ENCODE assay signal across 10 cellular contexts in genomic region chr6:7142228-7142801, GRCh38. TPM values are rescaled to one million over a fixed set of nuclear protein-coding genes. Genes with fewer than 3 reads are reported as not detected.
DNase-seq lines count a peak whose midpoint lies in the region; ATAC-seq and TF ChIP-seq lines count a peak whose summit lies in the region.
"Had no signal": no experiment of that assay in that cellular context is flagged by ENCODE, and none has a peak within 500 bp of the region (broad histone marks: within the 10 kb centered on the region; RNA-seq: fewer than 3 reads in every experiment).

No MANE protein-coding gene starts in this region.

- no peak for DNase-seq in CD8-positive, alpha-beta T cell
- DNase-seq in RWPE1 (ENCODE audit: low spot score) = no peak
- DNase-seq in hepatocyte (ENCODE audit: low spot score) = no peak
- no peak for DNase-seq in NCI-H2107 treated with DMSO at 0.1 percent for 48 hours (lab: John Stamatoyannopoulos, UW; ENCODE audit: unreplicated experiment)
- DNase-seq in inferior parietal cortex (ENCODE audit: extremely low spot score) = no peak
- DNase-seq: Caco-2, posterior cingulate gyrus had no signal

- no peaks in the 10 kb centered on the region for H3K9me2 ChIP-seq in hepatocyte (replicated peaks; ENCODE audit: insufficient read depth)

- H2AFZ ChIP-seq in hepatocyte = no peak overlapping the region

- no peaks in the 10 kb centered on the region for H3K9me3 Mint-ChIP-seq in CD8-positive, alpha-beta T cell

- H4K20me1 ChIP-seq in hepatocyte (ENCODE audit: insufficient read depth, poor library complexity, severe bottlenecking) = no peaks in the 10 kb centered on the region

- H3K27me3 Mint-ChIP-seq in CD8-positive, alpha-beta T cell (ENCODE audit: low read depth) = no peaks in the 10 kb centered on the region

- H3K9me3 ChIP-seq in CD8-positive, alpha-beta T cell (ENCODE audit: low read length) = no peaks in the 10 kb centered on the region
- H3K9me3 ChIP-seq in hepatocyte (ENCODE audit: low read depth) = no peaks in the 10 kb centered on the region
- H3K9me3 ChIP-seq: Caco-2 had no signal

- CTCF ChIA-PET in CD8-positive, alpha-beta T cell (lab: Charles Lee) = no interaction called here
- CTCF ChIA-PET in RWPE1 (lab: Yijun Ruan, JAX) = interaction anchor here (0.9 kb wide), 1 partner anchor 392 kb away, joined by 3 read pairs; no protein-coding TSS in a partner anchor

- H3K27ac Mint-ChIP-seq in CD8-positive, alpha-beta T cell = no peak overlapping the region

- no peaks in the 10 kb centered on the region for H3K36me3 Mint-ChIP-seq in CD8-positive, alpha-beta T cell

- no peaks in the 10 kb centered on the region for H3K36me3 ChIP-seq in CD8-positive, alpha-beta T cell (ENCODE audit: insufficient read depth, low read length)
- H3K36me3 ChIP-seq in hepatocyte (replicated peaks; ENCODE audit: insufficient read depth, low read depth) = no peaks in the 10 kb centered on the region
- no peaks in the 10 kb centered on the region for H3K36me3 ChIP-seq in rectal smooth muscle tissue (ENCODE audit: control insufficient read depth, insufficient read depth, low read length)

- no peak overlapping the region for H3K4me3 ChIP-seq in CD8-positive, alpha-beta T cell (ENCODE audit: low read depth, low read length)
- H3K4me3 ChIP-seq in hepatocyte = no peak overlapping the region
- H3K4me3 ChIP-seq in rectal smooth muscle tissue (ENCODE audit: low read length) = no peak overlapping the region

- H3K9ac ChIP-seq in rectal smooth muscle tissue (ENCODE audit: low read length) = no peak overlapping the region

- no peak overlapping the region for H3K4me2 ChIP-seq in hepatocyte

- no peak for ATAC-seq in CD8-positive, alpha-beta T cell
- no peak for ATAC-seq in GM18907 (IDR thresholded peaks at IDR 0.05; ENCODE audit: unreplicated experiment)
- ATAC-seq in HG02571 (IDR thresholded peaks at IDR 0.05; ENCODE audit: unreplicated experiment) = no peak

- H3K4me3 Mint-ChIP-seq in CD8-positive, alpha-beta T cell = peak overlapping the region; percentile 60

- H3K4me1 ChIP-seq in CD8-positive, alpha-beta T cell (ENCODE audit: insufficient read depth, low read length) = peaks cover 68% of the 10 kb centered on the region
- H3K4me1 ChIP-seq in hepatocyte (ENCODE audit: insufficient read depth) (peaks cover 71% of the 10 kb centered on the region), rectal smooth muscle tissue (ENCODE audit: control insufficient read depth, insufficient read depth, low read length) (peaks cover 50% of the 10 kb centered on the region)

- H3K79me2 ChIP-seq in hepatocyte = peaks cover 91% of the 10 kb centered on the region

- H3K27ac ChIP-seq in CD8-positive, alpha-beta T cell (ENCODE audit: low read depth, low read length) = no peak overlapping the region
- peak overlapping the region; percentile 87 for H3K27ac ChIP-seq in RWPE1
- peak overlapping the region; percentile 98 for H3K27ac ChIP-seq in hepatocyte
- H3K27ac ChIP-seq in rectal smooth muscle tissue (ENCODE audit: low read depth, low read length) = peak overlapping the region; percentile 94

- POLR2A ChIA-PET in CD8-positive, alpha-beta T cell (lab: Charles Lee) = interaction anchor here (1.5 kb wide), 2 partner anchors 10 to 33 kb away, joined by 3 to 5 read pairs; no protein-coding TSS in a partner anchor
- POLR2A ChIA-PET in RWPE1 (lab: Yijun Ruan, JAX; ENCODE audit: low non-redundant PET) = no interaction called here

- no peak for TF ChIP-seq CTCF in CD8-positive, alpha-beta T cell (IDR thresholded peaks at IDR 0.05)
- TF ChIP-seq CTCF in RWPE1 (conservative IDR thresholded peaks at IDR 0.05; ENCODE audit: low read depth) = no peak
- no peak for TF ChIP-seq CTCF in hepatocyte (IDR thresholded peaks at IDR 0.05; ENCODE audit: poor library complexity)

- 98% methylated on average over 25 of the region's 25 CpGs for WGBS in hepatocyte (ENCODE audit: low lambda C conversion rate, missing lambda C conversion rate)

- intact Hi-C loops in CD8-positive, alpha-beta T cell (cut with DNase I, micrococcal nuclease) = loop anchor here in 1 of 2 experiments (10.0 kb wide), 1 partner anchor 252 kb away; no protein-coding TSS in a partner anchor

- H3K27me3 ChIP-seq in CD8-positive, alpha-beta T cell (ENCODE audit: insufficient read depth, low read length) = no peaks in the 10 kb centered on the region
- H3K27me3 ChIP-seq in hepatocyte (no peaks in the 10 kb centered on the region), rectal smooth muscle tissue (ENCODE audit: control insufficient read depth, insufficient read depth, low read length) (no peaks in the 10 kb centered on the region)

- peaks cover 72% of the 10 kb centered on the region for H3K4me1 Mint-ChIP-seq in CD8-positive, alpha-beta T cell (ENCODE audit: low read depth)

RNA-seq across cellular contexts. Expression of gene RREB1, which starts 34.6 kb away (rescaled TPM):
- total RNA-seq in CD8-positive, alpha-beta T cell = 10 to 100 TPM; 47.1 to 52.4 TPM
- 23.6 and 28.7 TPM in 2 replicates for total RNA-seq in hepatocyte
- 15.2 and 19.7 TPM in 2 replicates for polyA plus RNA-seq in hepatocyte
